ENCODE assay signal across 10 cellular contexts in the genomic region with DNA sequence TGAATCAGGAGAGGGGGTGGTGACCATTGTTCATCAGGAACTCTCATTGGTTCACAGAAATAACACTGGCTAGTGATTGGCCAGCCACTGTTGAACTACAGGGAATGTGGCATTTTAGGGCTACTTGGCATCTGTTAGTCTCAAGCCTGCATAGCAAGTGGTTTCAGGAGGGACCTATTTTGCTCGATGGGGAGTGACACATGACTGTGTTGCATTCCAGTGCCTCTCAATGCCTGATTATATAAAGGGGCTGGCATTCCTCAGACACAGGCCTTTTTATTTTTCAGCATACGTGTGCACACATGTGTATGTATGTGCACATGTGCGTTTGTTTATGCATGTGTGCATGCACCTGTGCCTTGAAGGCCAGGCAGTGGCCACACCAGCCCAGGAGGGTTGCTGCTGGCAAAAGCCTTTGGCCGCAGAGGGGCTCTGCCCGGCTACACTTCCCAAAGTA. TPM values are rescaled to one million over a fixed set of nuclear protein-coding genes. Genes with fewer than 3 reads are reported as not detected.
DNase-seq lines count a peak whose midpoint lies in the region; ATAC-seq lines count a peak whose summit lies in the region.
"Had no signal": no experiment of that assay in that cellular context is flagged by ENCODE, and none has a peak within 500 bp of the region (broad histone marks: within the 10 kb centered on the region; RNA-seq: fewer than 3 reads in every experiment).

No MANE protein-coding gene starts in this region.

- no peaks in the 10 kb centered on the region for H3K27me3 Mint-ChIP-seq in T-helper 1 cell treated with Interleukin-12 subunit alpha and Interleukin-12 subunit beta and Interleukin-4 antibody, amounts not matched to agents 30 μg/mL and 1 μg/mL, for 36 hours (ENCODE audit: low read depth)
- no peaks in the 10 kb centered on the region for H3K27me3 Mint-ChIP-seq in T-helper 17 cell
- H3K27me3 Mint-ChIP-seq in stimulated activated naive CD8-positive, alpha-beta T cell treated with anti-CD3 and anti-CD28 coated beads, Interleukin-15, Interleukin-2, amounts not matched to agents 100 ng/mL and 50 ng/mL, for 24 hours, result no peaks in the 10 kb centered on the region

- peak overlapping the region; percentile 29 for H3K27ac Mint-ChIP-seq in T-helper 1 cell treated with Interleukin-12 subunit alpha and Interleukin-12 subunit beta and Interleukin-4 antibody, amounts not matched to agents 30 μg/mL and 1 μg/mL, for 36 hours
- H3K27ac Mint-ChIP-seq in T-helper 17 cell, result peak overlapping the region; percentile 100
- peak overlapping the region; percentile 99 for H3K27ac Mint-ChIP-seq in stimulated activated naive CD8-positive, alpha-beta T cell treated with anti-CD3 and anti-CD28 coated beads, Interleukin-15, Interleukin-2, amounts not matched to agents 100 ng/mL and 50 ng/mL, for 24 hours

- no peaks in the 10 kb centered on the region for H3K9me3 Mint-ChIP-seq in T-helper 1 cell treated with Interleukin-12 subunit alpha and Interleukin-12 subunit beta and Interleukin-4 antibody, amounts not matched to agents 30 μg/mL and 1 μg/mL, for 36 hours
- H3K9me3 Mint-ChIP-seq in stimulated activated naive CD8-positive, alpha-beta T cell treated with anti-CD3 and anti-CD28 coated beads, Interleukin-15, Interleukin-2, amounts not matched to agents 100 ng/mL and 50 ng/mL, for 24 hours, result no peaks in the 10 kb centered on the region

- ATAC-seq in T-helper 17 cell (no peak), HG03378 (IDR thresholded peaks at IDR 0.05; ENCODE audit: unreplicated experiment) (no peak), HG03280 (IDR thresholded peaks at IDR 0.05; ENCODE audit: unreplicated experiment) (no peak), GM18909 (IDR thresholded peaks at IDR 0.05; ENCODE audit: poor library complexity, unreplicated experiment) (no peak)

- no peaks in the 10 kb centered on the region for H3K9me3 ChIP-seq in T-helper 17 cell (ENCODE audit: control insufficient read depth, low read length, poor library complexity, severe bottlenecking)

- H3K36me3 Mint-ChIP-seq in T-helper 1 cell treated with Interleukin-12 subunit alpha and Interleukin-12 subunit beta and Interleukin-4 antibody, amounts not matched to agents 30 μg/mL and 1 μg/mL, for 36 hours (ENCODE audit: low read depth), result peaks cover 53% of the 10 kb centered on the region
- peaks cover 7% of the 10 kb centered on the region for H3K36me3 Mint-ChIP-seq in T-helper 17 cell (ENCODE audit: low read depth)
- peaks cover 33% of the 10 kb centered on the region for H3K36me3 Mint-ChIP-seq in stimulated activated naive CD8-positive, alpha-beta T cell treated with anti-CD3 and anti-CD28 coated beads, Interleukin-15, Interleukin-2, amounts not matched to agents 100 ng/mL and 50 ng/mL, for 24 hours (ENCODE audit: low read depth)

- DNase-seq in T-helper 1 cell (no peak), T-helper 17 cell (no peak), fibroblast of peridontal ligament (ENCODE audit: extremely low read depth) (peak; percentile 4)
- DNase-seq: activated gamma-delta T cell, left cardiac atrium had no signal

- peaks cover 73% of the 10 kb centered on the region for H3K4me1 Mint-ChIP-seq in T-helper 1 cell treated with Interleukin-12 subunit alpha and Interleukin-12 subunit beta and Interleukin-4 antibody, amounts not matched to agents 30 μg/mL and 1 μg/mL, for 36 hours (ENCODE audit: low read depth)
- H3K4me1 Mint-ChIP-seq in T-helper 17 cell, result peaks cover 75% of the 10 kb centered on the region
- H3K4me1 Mint-ChIP-seq in stimulated activated naive CD8-positive, alpha-beta T cell treated with anti-CD3 and anti-CD28 coated beads, Interleukin-15, Interleukin-2, amounts not matched to agents 100 ng/mL and 50 ng/mL, for 24 hours (ENCODE audit: low read depth), result peaks cover 93% of the 10 kb centered on the region

- H3K4me3 Mint-ChIP-seq in T-helper 1 cell treated with Interleukin-12 subunit alpha and Interleukin-12 subunit beta and Interleukin-4 antibody, amounts not matched to agents 30 μg/mL and 1 μg/mL, for 36 hours, result no peak overlapping the region
- H3K4me3 Mint-ChIP-seq in T-helper 17 cell, result peak overlapping the region; percentile 98
- H3K4me3 Mint-ChIP-seq in stimulated activated naive CD8-positive, alpha-beta T cell treated with anti-CD3 and anti-CD28 coated beads, Interleukin-15, Interleukin-2, amounts not matched to agents 100 ng/mL and 50 ng/mL, for 24 hours, result peak overlapping the region; percentile 96

RNA-seq across cellular contexts. Expression of a gene that starts 23.2 kb away (rescaled TPM):
- total RNA-seq in T-helper 17 cell, result 100 to 1,000 TPM; 142 to 160 TPM

Comparison
In these comparisons a context has a peak if more than half of its experiments do, and no peak if none do; other contexts are left out.
1. H3K27ac Mint-ChIP-seq: peak in every context shown above with its lines; median percentile 100 in T-helper 17 cell; 99 in stimulated activated naive CD8-positive, alpha-beta T cell treated with anti-CD3 and anti-CD28 coated beads, Interleukin-15, Interleukin-2, amounts not matched to agents 100 ng/mL and 50 ng/mL, for 24 hours; 29 in T-helper 1 cell treated with Interleukin-12 subunit alpha and Interleukin-12 subunit beta and Interleukin-4 antibody, amounts not matched to agents 30 μg/mL and 1 μg/mL, for 36 hours.